9 cellular contexts compared by ENCODE assay signal in the genomic region with DNA sequence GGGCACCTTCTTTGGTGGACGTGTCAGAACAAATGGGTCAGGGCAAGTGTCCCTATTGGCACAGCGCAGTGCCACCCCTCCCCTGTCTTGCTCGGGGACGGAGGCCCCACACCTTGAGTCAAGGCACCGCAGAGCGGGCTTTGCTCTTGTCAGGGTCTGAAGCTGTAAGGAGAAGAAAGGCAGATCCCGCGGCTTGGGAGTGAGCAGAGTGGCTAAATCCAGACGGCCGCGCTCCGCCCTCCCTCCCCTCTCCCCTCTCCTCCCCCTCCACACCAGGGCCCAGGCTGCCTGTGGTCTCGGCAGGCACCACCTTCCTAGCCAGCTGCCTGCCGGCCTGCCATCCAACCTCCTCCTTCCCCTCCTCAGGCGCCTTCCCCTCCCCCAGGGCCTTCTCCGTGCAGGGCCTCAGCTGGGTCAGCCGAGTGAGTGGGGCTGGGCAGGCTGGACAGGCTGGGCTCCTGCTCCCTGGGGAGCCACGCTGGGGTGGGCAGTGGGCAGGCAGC. TPM values are rescaled to one million over a fixed set of nuclear protein-coding genes. Genes with fewer than 3 reads are reported as not detected.
DNase-seq lines count a peak whose midpoint lies in the region; ATAC-seq and TF ChIP-seq lines count a peak whose summit lies in the region.
"Had no signal": no experiment of that assay in that cellular context is flagged by ENCODE, and none has a peak within 500 bp of the region (broad histone marks: within the 10 kb centered on the region; RNA-seq: fewer than 3 reads in every experiment).

No MANE protein-coding gene starts in this region.

- H3K4me3 ChIP-seq in esophagus squamous epithelium (peak overlapping the region in 1 of 4 donors; percentile 20), muscle layer of colon (ENCODE audit: low read depth in 1 of 2, low read length in 2 of 2) (no peak overlapping the region), aorta (ENCODE audit: low read length in 2 of 2) (no peak overlapping the region)

- H3K9ac ChIP-seq in muscle layer of colon (ENCODE audit: low read length): peak overlapping the region; percentile 59

- peaks cover 49% of the 10 kb centered on the region for H3K4me1 Mint-ChIP-seq in activated CD8-positive, alpha-beta T cell treated with anti-CD3 and anti-CD28 coated beads, Interleukin-2, amount 10 ng/mL, durations not matched to agents 7 days and 5 days (ENCODE audit: low read depth)
- peaks cover 14% of the 10 kb centered on the region for H3K4me1 Mint-ChIP-seq in activated CD8-positive, alpha-beta T cell treated with anti-CD3 and anti-CD28 coated beads for 36 hours (ENCODE audit: low read depth)

- WGBS in esophagus squamous epithelium, 2 donors: 59 to 69% methylated on average over 9 to 14 of the region's 18 CpGs
- whole genome bisulfite sequencing in aorta, 2 donors: 0 to 9% methylated on average over 16 to 18 of the region's 18 CpGs

- H3K36me3 ChIP-seq in esophagus squamous epithelium (peaks cover 0 to 12% (median 0%) of the 10 kb centered on the region in 3 donors), muscle layer of colon (ENCODE audit: insufficient read depth, low read length) (peaks cover 45% of the 10 kb centered on the region), aorta (ENCODE audit: control insufficient read depth in 1 of 2, insufficient read depth in 2 of 2, low read length in 1 of 2) (peaks cover 0 to 11% of the 10 kb centered on the region in 2 donors)

- intact Hi-C loops in activated CD8-positive, alpha-beta T cell treated with anti-CD3 and anti-CD28 coated beads for 36 hours (cut with micrococcal nuclease): no loop called here
- intact Hi-C loops in esophagus squamous epithelium (cut with DNase I): no loop called here
- intact Hi-C loops in aorta (cut with DNase I): loop anchor here (5.0 kb wide), 1 partner anchor 37 kb away; the partner anchor contains the start of gene GMPPA (in 2 of the 2)

- TF ChIP-seq CTCF in activated CD8-positive, alpha-beta T cell treated with anti-CD3 and anti-CD28 coated beads for 36 hours (IDR thresholded peaks at IDR 0.05): no peak
- no peak for TF ChIP-seq CTCF in esophagus squamous epithelium (IDR thresholded peaks at IDR 0.05)

- H3K27me3 ChIP-seq in esophagus squamous epithelium: peaks cover 0 to 9% (median 0%) of the 10 kb centered on the region in 4 donors
- H3K27me3 ChIP-seq in muscle layer of colon (ENCODE audit: control insufficient read depth in 1 of 2, insufficient read depth in 2 of 2, low read length in 2 of 2): no peaks in the 10 kb centered on the region
- H3K27me3 ChIP-seq in aorta (ENCODE audit: control insufficient read depth in 1 of 2, insufficient read depth in 2 of 2, low read length in 1 of 2): no peaks in the 10 kb centered on the region

- H3K4me3 Mint-ChIP-seq in activated CD8-positive, alpha-beta T cell treated with anti-CD3 and anti-CD28 coated beads, Interleukin-2, amount 10 ng/mL, durations not matched to agents 7 days and 5 days: no peak overlapping the region
- H3K4me3 Mint-ChIP-seq in activated CD8-positive, alpha-beta T cell treated with anti-CD3 and anti-CD28 coated beads for 36 hours: no peak overlapping the region

- peak overlapping the region; percentile 80 for H3K27ac Mint-ChIP-seq in activated CD8-positive, alpha-beta T cell treated with anti-CD3 and anti-CD28 coated beads, Interleukin-2, amount 10 ng/mL, durations not matched to agents 7 days and 5 days
- no peak overlapping the region for H3K27ac Mint-ChIP-seq in activated CD8-positive, alpha-beta T cell treated with anti-CD3 and anti-CD28 coated beads for 36 hours

- H3K27me3 Mint-ChIP-seq in activated CD8-positive, alpha-beta T cell treated with anti-CD3 and anti-CD28 coated beads, Interleukin-2, amount 10 ng/mL, durations not matched to agents 7 days and 5 days (ENCODE audit: low read depth): no peaks in the 10 kb centered on the region
- H3K27me3 Mint-ChIP-seq in activated CD8-positive, alpha-beta T cell treated with anti-CD3 and anti-CD28 coated beads for 36 hours: no peaks in the 10 kb centered on the region

- no peak for ATAC-seq in activated CD8-positive, alpha-beta T cell treated with anti-CD3 and anti-CD28 coated beads, Interleukin-2, amount 10 ng/mL, durations not matched to agents 7 days and 5 days
- no peak for ATAC-seq in activated CD8-positive, alpha-beta T cell treated with anti-CD3 and anti-CD28 coated beads for 36 hours
- ATAC-seq in aorta (ENCODE audit: low FRiP score) (peak; percentile 88), GM18520 (IDR thresholded peaks at IDR 0.05; ENCODE audit: unreplicated experiment) (no peak), HG03565 (IDR thresholded peaks at IDR 0.05; ENCODE audit: unreplicated experiment) (no peak), GM21367 (IDR thresholded peaks at IDR 0.05; ENCODE audit: unreplicated experiment) (no peak)

- H3K27ac ChIP-seq in esophagus squamous epithelium (peak overlapping the region; percentile 54 to 88 (median 80)), muscle layer of colon (ENCODE audit: low read depth, low read length) (peak overlapping the region; percentile 98), aorta (ENCODE audit: low read depth in 1 of 2, low read length in 2 of 2) (peak overlapping the region; percentile 77 to 91)

- DNase-seq in activated CD8-positive, alpha-beta T cell treated with anti-CD3 and anti-CD28 coated beads, Interleukin-2, amount 10 ng/mL, durations not matched to agents 7 days and 5 days: no peak
- no peak for DNase-seq in activated CD8-positive, alpha-beta T cell treated with anti-CD3 and anti-CD28 coated beads for 36 hours
- DNase-seq in esophagus squamous epithelium (lab: John Stamatoyannopoulos, UW): no peak
- DNase-seq in aorta: peak; percentile 96
- DNase-seq: activated CD4-positive, alpha-beta T cell treated with anti-CD3 and anti-CD28 coated beads for 4 hours had no signal

- POLR2A ChIA-PET in activated CD8-positive, alpha-beta T cell treated with anti-CD3 and anti-CD28 coated beads, Interleukin-2, amount 10 ng/mL, durations not matched to agents 7 days and 5 days (lab: Charles Lee): interaction anchor here (1.3 kb wide), 1 partner anchor 14 kb away, joined by 3 read pairs; no protein-coding TSS in a partner anchor
- POLR2A ChIA-PET in activated CD8-positive, alpha-beta T cell treated with anti-CD3 and anti-CD28 coated beads for 36 hours (lab: Charles Lee): no interaction called here

- no peaks in the 10 kb centered on the region for H3K9me3 ChIP-seq in esophagus squamous epithelium
- no peaks in the 10 kb centered on the region for H3K9me3 ChIP-seq in muscle layer of colon (ENCODE audit: low read length)
- H3K9me3 ChIP-seq in aorta (ENCODE audit: control insufficient read depth, low read length): no peaks in the 10 kb centered on the region

- peak in 1 of 4 donors; percentile 33 for TF ChIP-seq POLR2A in esophagus squamous epithelium (IDR thresholded peaks at IDR 0.05)

- peaks cover 0 to 46% (median 3%) of the 10 kb centered on the region in 3 donors for H3K4me1 ChIP-seq in esophagus squamous epithelium
- peaks cover 79% of the 10 kb centered on the region for H3K4me1 ChIP-seq in muscle layer of colon (ENCODE audit: insufficient read depth, low read length)
- peaks cover 0 to 3% of the 10 kb centered on the region in 2 donors for H3K4me1 ChIP-seq in aorta (ENCODE audit: control insufficient read depth in 1 of 2, insufficient read depth in 2 of 2, low read length in 2 of 2)

- CTCF ChIA-PET in activated CD8-positive, alpha-beta T cell treated with anti-CD3 and anti-CD28 coated beads, Interleukin-2, amount 10 ng/mL, durations not matched to agents 7 days and 5 days (lab: Charles Lee): interaction anchor here (0.8 to 2.0 kb wide), 7 partner anchors 13 to 82 kb away, joined by 3 to 15 read pairs (median 4); partner anchors contain the start of gene GMPPA
- CTCF ChIA-PET in activated CD8-positive, alpha-beta T cell treated with anti-CD3 and anti-CD28 coated beads for 36 hours (lab: Charles Lee): interaction anchor here (1.0 to 2.0 kb wide), 5 partner anchors 27 to 82 kb away, joined by 3 to 12 read pairs (median 4); no protein-coding TSS in a partner anchor

- no peaks in the 10 kb centered on the region for H3K36me3 Mint-ChIP-seq in activated CD8-positive, alpha-beta T cell treated with anti-CD3 and anti-CD28 coated beads, Interleukin-2, amount 10 ng/mL, durations not matched to agents 7 days and 5 days (ENCODE audit: low read depth)
- H3K36me3 Mint-ChIP-seq in activated CD8-positive, alpha-beta T cell treated with anti-CD3 and anti-CD28 coated beads for 36 hours (ENCODE audit: low read depth): no peaks in the 10 kb centered on the region

- no peaks in the 10 kb centered on the region for H3K9me3 Mint-ChIP-seq in activated CD8-positive, alpha-beta T cell treated with anti-CD3 and anti-CD28 coated beads, Interleukin-2, amount 10 ng/mL, durations not matched to agents 7 days and 5 days (ENCODE audit: insufficient read depth)
- H3K9me3 Mint-ChIP-seq in activated CD8-positive, alpha-beta T cell treated with anti-CD3 and anti-CD28 coated beads for 36 hours: no peaks in the 10 kb centered on the region

RNA-seq across cellular contexts. Expression of gene SPEG, which starts 25.8 kb away (rescaled TPM):
- total RNA-seq in activated CD8-positive, alpha-beta T cell treated with anti-CD3 and anti-CD28 coated beads, Interleukin-2, amount 10 ng/mL, durations not matched to agents 7 days and 5 days: 10 to 100 TPM; 10.8 to 11.6 TPM
- total RNA-seq in activated CD8-positive, alpha-beta T cell treated with anti-CD3 and anti-CD28 coated beads for 36 hours: 1 to 10 TPM; 2.1 to 2.3 TPM
- total RNA-seq in esophagus squamous epithelium (10 to 100 TPM in 1 of 4 donors, 1 to 10 TPM in 3; 3.8 to 29.0 (median 5.0) TPM), aorta (100 to 1,000 TPM; 261 to 453 TPM)
- 1,000 to 10,000 TPM in 1 of 2 donors, 10 to 100 TPM in 1; 81.6 to 1,108 TPM for polyA plus RNA-seq in aorta

RNA-seq across cellular contexts. Expression of gene GMPPA, which starts 38.2 kb away (rescaled TPM):
- 10 to 100 TPM; 37.8 to 41.2 TPM for total RNA-seq in activated CD8-positive, alpha-beta T cell treated with anti-CD3 and anti-CD28 coated beads, Interleukin-2, amount 10 ng/mL, durations not matched to agents 7 days and 5 days
- 10 to 100 TPM; 32.4 to 34.2 TPM for total RNA-seq in activated CD8-positive, alpha-beta T cell treated with anti-CD3 and anti-CD28 coated beads for 36 hours
- total RNA-seq in esophagus squamous epithelium (10 to 100 TPM; 18.1 to 31.1 (median 26.4) TPM), aorta (10 to 100 TPM; 38.5 to 42.3 TPM)
- 100 to 1,000 TPM in 1 of 2 donors, 10 to 100 TPM in 1; 17.0 to 135 TPM for polyA plus RNA-seq in aorta

RNA-seq across cellular contexts. Expression of gene DES, which starts 42.3 kb away (rescaled TPM):
- total RNA-seq in activated CD8-positive, alpha-beta T cell treated with anti-CD3 and anti-CD28 coated beads, Interleukin-2, amount 10 ng/mL, durations not matched to agents 7 days and 5 days: not detected
- not detected for total RNA-seq in activated CD8-positive, alpha-beta T cell treated with anti-CD3 and anti-CD28 coated beads for 36 hours
- total RNA-seq in esophagus squamous epithelium: 1,000 to 10,000 TPM in 1 of 4 donors, 100 to 1,000 TPM in 3; 120 to 2,698 (median 303) TPM
- total RNA-seq in aorta: 100 to 1,000 TPM; 282 to 314 TPM
- polyA plus RNA-seq in aorta: 100 to 1,000 TPM in 1 of 2 donors, 10 to 100 TPM in 1; 22.5 to 145 TPM

RNA-seq across cellular contexts. Expression of gene ASIC4, which starts 53.8 kb away (rescaled TPM):
- total RNA-seq in activated CD8-positive, alpha-beta T cell treated with anti-CD3 and anti-CD28 coated beads, Interleukin-2, amount 10 ng/mL, durations not matched to agents 7 days and 5 days: not detected
- total RNA-seq in activated CD8-positive, alpha-beta T cell treated with anti-CD3 and anti-CD28 coated beads for 36 hours: not detected
- total RNA-seq in esophagus squamous epithelium (not detected), aorta (under 1 TPM; 0.29 to 0.42 TPM)
- polyA plus RNA-seq in aorta: under 1 TPM in 1 of 2 donors, not detected in 1; 0.26 TPM

Comparison
In these comparisons a context has a peak if more than half of its experiments do, and no peak if none do; other contexts are left out.
1. DNase-seq: peak in aorta (2 of 2); none in activated CD8-positive, alpha-beta T cell treated with anti-CD3 and anti-CD28 coated beads, Interleukin-2, amount 10 ng/mL, durations not matched to agents 7 days and 5 days (single experiment), activated CD8-positive, alpha-beta T cell treated with anti-CD3 and anti-CD28 coated beads for 36 hours (single experiment) and esophagus squamous epithelium (single experiment).
2. RNA of gene SPEG, which starts 25.8 kb away (total RNA-seq): 261 to 453 TPM in aorta; 10.8 to 11.6 TPM in activated CD8-positive, alpha-beta T cell treated with anti-CD3 and anti-CD28 coated beads, Interleukin-2, amount 10 ng/mL, durations not matched to agents 7 days and 5 days, 3.8 to 29.0 TPM in esophagus squamous epithelium and 2.1 to 2.3 TPM in activated CD8-positive, alpha-beta T cell treated with anti-CD3 and anti-CD28 coated beads for 36 hours; every median in the first group is over 4 times any median in the second.
3. RNA of gene DES, which starts 42.3 kb away (total RNA-seq): 120 to 2,698 TPM in esophagus squamous epithelium and 282 to 314 TPM in aorta; not detected in activated CD8-positive, alpha-beta T cell treated with anti-CD3 and anti-CD28 coated beads, Interleukin-2, amount 10 ng/mL, durations not matched to agents 7 days and 5 days and not detected in activated CD8-positive, alpha-beta T cell treated with anti-CD3 and anti-CD28 coated beads for 36 hours; every median in the first group is over 100 times any median in the second.
4. intact Hi-C loops: an anchor here in aorta (5.0 kb wide); none called in activated CD8-positive, alpha-beta T cell treated with anti-CD3 and anti-CD28 coated beads for 36 hours and esophagus squamous epithelium.
5. Peak in every context shown above with its lines, with median percentiles within 50 percentile points of each other: H3K27ac ChIP-seq.